1 cellular context compared by ENCODE assay signal in genomic region chr3:8963137-8963853, GRCh38.
TF ChIP-seq lines count a peak whose summit lies in the region.

A gene with protein sequence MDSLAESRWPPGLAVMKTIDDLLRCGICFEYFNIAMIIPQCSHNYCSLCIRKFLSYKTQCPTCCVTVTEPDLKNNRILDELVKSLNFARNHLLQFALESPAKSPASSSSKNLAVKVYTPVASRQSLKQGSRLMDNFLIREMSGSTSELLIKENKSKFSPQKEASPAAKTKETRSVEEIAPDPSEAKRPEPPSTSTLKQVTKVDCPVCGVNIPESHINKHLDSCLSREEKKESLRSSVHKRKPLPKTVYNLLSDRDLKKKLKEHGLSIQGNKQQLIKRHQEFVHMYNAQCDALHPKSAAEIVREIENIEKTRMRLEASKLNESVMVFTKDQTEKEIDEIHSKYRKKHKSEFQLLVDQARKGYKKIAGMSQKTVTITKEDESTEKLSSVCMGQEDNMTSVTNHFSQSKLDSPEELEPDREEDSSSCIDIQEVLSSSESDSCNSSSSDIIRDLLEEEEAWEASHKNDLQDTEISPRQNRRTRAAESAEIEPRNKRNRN (minus strand): TSS chr3:8963472. CDS start chr3:8963385, 87 bp downstream.

TF ChIP-seq in HepG2, 621 proteins besides CTCF, POLR2A, EP300 and RAD21 (continued from another document and continues in another):
- TF ChIP-seq ARID3A (IDR thresholded peaks at IDR 0.05; ENCODE audit: low read depth, low read length) (no peak), NFRKB (IDR thresholded peaks at IDR 0.05) (no peak), ZNF20 (CRISPR knock-in tag; IDR thresholded peaks at IDR 0.05) (no peak), ZKSCAN8 (CRISPR knock-in tag; IDR thresholded peaks at IDR 0.05; ENCODE audit: borderline replicate concordance) (no peak), ZNF768 (CRISPR knock-in tag; IDR thresholded peaks at IDR 0.05) (no peak; the same call in 1 of the 2 replicates), ZSCAN30 (CRISPR knock-in tag; IDR thresholded peaks at IDR 0.05) (no peak), ZNF792 (CRISPR knock-in tag; IDR thresholded peaks at IDR 0.05) (0 out of 2 replicates have a peak, but pooled peaks have one; percentile 42), ZMAT3 (CRISPR knock-in tag; conservative IDR thresholded peaks at IDR 0.05) (no peak), TBX2 (CRISPR knock-in tag; IDR thresholded peaks at IDR 0.05; ENCODE audit: borderline replicate concordance) (peak; percentile 81; the same call in 1 of the 2 replicates), PHF5A (CRISPR knock-in tag; IDR thresholded peaks at IDR 0.05; ENCODE audit: low read depth, unreplicated experiment) (peak; percentile 39), TBX3 (IDR thresholded peaks at IDR 0.05; ENCODE audit: borderline replicate concordance) (no peak), WIZ (CRISPR knock-in tag; IDR thresholded peaks at IDR 0.05) (no peak), ZNF224 (CRISPR knock-in tag; IDR thresholded peaks at IDR 0.05) (no peak), MEIS1 (CRISPR knock-in tag; IDR thresholded peaks at IDR 0.05; ENCODE audit: borderline replicate concordance) (0 out of 2 replicates have a peak, but pooled peaks have one; percentile 74), SCMH1 (CRISPR knock-in tag; IDR thresholded peaks at IDR 0.05; ENCODE audit: borderline replicate concordance) (no peak), FOXM1 (CRISPR knock-in tag; IDR thresholded peaks at IDR 0.05) (no peak), ZNF574 (CRISPR knock-in tag; IDR thresholded peaks at IDR 0.05) (peak; percentile 90), ZNF253 (CRISPR knock-in tag; IDR thresholded peaks at IDR 0.05; ENCODE audit: borderline replicate concordance) (no peak), HNF1A (IDR thresholded peaks at IDR 0.05; ENCODE audit: low read depth) (no peak), HNF1A (CRISPR knock-in tag; IDR thresholded peaks at IDR 0.05; ENCODE audit: borderline replicate concordance) (peak; percentile 31; the same call in 1 of the 2 replicates), KLF6 (CRISPR knock-in tag; IDR thresholded peaks at IDR 0.05) (0 out of 2 replicates have a peak, but pooled peaks have one; percentile 62), ZGPAT (CRISPR knock-in tag; IDR thresholded peaks at IDR 0.05) (peak; percentile 88), SSRP1 (CRISPR knock-in tag; IDR thresholded peaks at IDR 0.05) (no peak), CCAR2 (optimal IDR thresholded peaks at IDR 0.05; ENCODE audit: low read depth, low read length) (no peak), HCFC1 (IDR thresholded peaks at IDR 0.05; ENCODE audit: low read depth, low read length) (peak; percentile 86), MAF1 (CRISPR knock-in tag; IDR thresholded peaks at IDR 0.05; ENCODE audit: borderline replicate concordance) (no peak), ZNF230 (CRISPR knock-in tag; IDR thresholded peaks at IDR 0.05) (no peak), ASH2L (IDR thresholded peaks at IDR 0.05; ENCODE audit: insufficient read length, low read depth, low read length) (peak; percentile 90), CBX2 (IDR thresholded peaks at IDR 0.05; ENCODE audit: low read depth, low read length) (no peak), CBX2 (CRISPR knock-in tag; IDR thresholded peaks at IDR 0.05; ENCODE audit: low read depth) (no peak)
- TF ChIP-seq, protein P1, sequence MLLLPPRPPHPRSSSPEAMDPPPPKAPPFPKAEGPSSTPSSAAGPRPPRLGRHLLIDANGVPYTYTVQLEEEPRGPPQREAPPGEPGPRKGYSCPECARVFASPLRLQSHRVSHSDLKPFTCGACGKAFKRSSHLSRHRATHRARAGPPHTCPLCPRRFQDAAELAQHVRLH (CRISPR knock-in tag; IDR thresholded peaks at IDR 0.05; ENCODE audit: borderline replicate concordance, low read depth) = no peak; the same call in 1 of the 2 replicates
- TF ChIP-seq, protein P2, sequence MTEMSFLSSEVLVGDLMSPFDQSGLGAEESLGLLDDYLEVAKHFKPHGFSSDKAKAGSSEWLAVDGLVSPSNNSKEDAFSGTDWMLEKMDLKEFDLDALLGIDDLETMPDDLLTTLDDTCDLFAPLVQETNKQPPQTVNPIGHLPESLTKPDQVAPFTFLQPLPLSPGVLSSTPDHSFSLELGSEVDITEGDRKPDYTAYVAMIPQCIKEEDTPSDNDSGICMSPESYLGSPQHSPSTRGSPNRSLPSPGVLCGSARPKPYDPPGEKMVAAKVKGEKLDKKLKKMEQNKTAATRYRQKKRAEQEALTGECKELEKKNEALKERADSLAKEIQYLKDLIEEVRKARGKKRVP (CRISPR knock-in tag; IDR thresholded peaks at IDR 0.05) = no peak
- TF ChIP-seq, protein P3, sequence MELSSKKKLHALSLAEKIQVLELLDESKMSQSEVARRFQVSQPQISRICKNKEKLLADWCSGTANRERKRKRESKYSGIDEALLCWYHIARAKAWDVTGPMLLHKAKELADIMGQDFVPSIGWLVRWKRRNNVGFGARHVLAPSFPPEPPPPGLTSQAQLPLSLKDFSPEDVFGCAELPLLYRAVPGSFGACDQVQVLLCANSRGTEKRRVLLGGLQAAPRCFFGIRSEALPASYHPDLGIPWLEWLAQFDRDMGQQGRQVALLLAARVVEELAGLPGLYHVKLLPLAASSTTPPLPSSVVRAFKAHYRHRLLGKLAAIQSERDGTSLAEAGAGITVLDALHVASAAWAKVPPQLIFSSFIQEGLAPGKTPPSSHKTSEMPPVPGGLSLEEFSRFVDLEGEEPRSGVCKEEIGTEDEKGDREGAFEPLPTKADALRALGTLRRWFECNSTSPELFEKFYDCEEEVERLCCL (CRISPR knock-in tag; IDR thresholded peaks at IDR 0.05; ENCODE audit: borderline replicate concordance) = no peak
- TF ChIP-seq, protein P4, sequence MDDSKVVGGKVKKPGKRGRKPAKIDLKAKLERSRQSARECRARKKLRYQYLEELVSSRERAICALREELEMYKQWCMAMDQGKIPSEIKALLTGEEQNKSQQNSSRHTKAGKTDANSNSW (CRISPR knock-in tag; IDR thresholded peaks at IDR 0.05; ENCODE audit: borderline replicate concordance) = no peak
- TF ChIP-seq, protein P5, sequence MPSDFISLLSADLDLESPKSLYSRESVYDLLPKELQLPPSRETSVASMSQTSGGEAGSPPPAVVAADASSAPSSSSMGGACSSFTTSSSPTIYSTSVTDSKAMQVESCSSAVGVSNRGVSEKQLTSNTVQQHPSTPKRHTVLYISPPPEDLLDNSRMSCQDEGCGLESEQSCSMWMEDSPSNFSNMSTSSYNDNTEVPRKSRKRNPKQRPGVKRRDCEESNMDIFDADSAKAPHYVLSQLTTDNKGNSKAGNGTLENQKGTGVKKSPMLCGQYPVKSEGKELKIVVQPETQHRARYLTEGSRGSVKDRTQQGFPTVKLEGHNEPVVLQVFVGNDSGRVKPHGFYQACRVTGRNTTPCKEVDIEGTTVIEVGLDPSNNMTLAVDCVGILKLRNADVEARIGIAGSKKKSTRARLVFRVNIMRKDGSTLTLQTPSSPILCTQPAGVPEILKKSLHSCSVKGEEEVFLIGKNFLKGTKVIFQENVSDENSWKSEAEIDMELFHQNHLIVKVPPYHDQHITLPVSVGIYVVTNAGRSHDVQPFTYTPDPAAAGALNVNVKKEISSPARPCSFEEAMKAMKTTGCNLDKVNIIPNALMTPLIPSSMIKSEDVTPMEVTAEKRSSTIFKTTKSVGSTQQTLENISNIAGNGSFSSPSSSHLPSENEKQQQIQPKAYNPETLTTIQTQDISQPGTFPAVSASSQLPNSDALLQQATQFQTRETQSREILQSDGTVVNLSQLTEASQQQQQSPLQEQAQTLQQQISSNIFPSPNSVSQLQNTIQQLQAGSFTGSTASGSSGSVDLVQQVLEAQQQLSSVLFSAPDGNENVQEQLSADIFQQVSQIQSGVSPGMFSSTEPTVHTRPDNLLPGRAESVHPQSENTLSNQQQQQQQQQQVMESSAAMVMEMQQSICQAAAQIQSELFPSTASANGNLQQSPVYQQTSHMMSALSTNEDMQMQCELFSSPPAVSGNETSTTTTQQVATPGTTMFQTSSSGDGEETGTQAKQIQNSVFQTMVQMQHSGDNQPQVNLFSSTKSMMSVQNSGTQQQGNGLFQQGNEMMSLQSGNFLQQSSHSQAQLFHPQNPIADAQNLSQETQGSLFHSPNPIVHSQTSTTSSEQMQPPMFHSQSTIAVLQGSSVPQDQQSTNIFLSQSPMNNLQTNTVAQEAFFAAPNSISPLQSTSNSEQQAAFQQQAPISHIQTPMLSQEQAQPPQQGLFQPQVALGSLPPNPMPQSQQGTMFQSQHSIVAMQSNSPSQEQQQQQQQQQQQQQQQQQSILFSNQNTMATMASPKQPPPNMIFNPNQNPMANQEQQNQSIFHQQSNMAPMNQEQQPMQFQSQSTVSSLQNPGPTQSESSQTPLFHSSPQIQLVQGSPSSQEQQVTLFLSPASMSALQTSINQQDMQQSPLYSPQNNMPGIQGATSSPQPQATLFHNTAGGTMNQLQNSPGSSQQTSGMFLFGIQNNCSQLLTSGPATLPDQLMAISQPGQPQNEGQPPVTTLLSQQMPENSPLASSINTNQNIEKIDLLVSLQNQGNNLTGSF (CRISPR knock-in tag; IDR thresholded peaks at IDR 0.05) = no peak
- TF ChIP-seq, protein P6, sequence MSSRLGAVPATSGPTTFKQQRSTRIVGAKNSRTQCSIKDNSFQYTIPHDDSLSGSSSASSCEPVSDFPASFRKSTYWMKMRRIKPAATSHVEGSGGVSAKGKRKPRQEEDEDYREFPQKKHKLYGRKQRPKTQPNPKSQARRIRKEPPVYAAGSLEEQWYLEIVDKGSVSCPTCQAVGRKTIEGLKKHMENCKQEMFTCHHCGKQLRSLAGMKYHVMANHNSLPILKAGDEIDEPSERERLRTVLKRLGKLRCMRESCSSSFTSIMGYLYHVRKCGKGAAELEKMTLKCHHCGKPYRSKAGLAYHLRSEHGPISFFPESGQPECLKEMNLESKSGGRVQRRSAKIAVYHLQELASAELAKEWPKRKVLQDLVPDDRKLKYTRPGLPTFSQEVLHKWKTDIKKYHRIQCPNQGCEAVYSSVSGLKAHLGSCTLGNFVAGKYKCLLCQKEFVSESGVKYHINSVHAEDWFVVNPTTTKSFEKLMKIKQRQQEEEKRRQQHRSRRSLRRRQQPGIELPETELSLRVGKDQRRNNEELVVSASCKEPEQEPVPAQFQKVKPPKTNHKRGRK (CRISPR knock-in tag; IDR thresholded peaks at IDR 0.05) = no peak
